In genomic region chr14:104798300-104799238, GRCh38 we compare ENCODE assay signal across 1 cellular context.
TF ChIP-seq lines count a peak whose summit lies in the region.

No MANE protein-coding gene starts in this region.

TF ChIP-seq in SK-N-SH, 30 proteins besides CTCF, POLR2A, EP300 and RAD21 (continued from another document):
- TF ChIP-seq, protein P1, sequence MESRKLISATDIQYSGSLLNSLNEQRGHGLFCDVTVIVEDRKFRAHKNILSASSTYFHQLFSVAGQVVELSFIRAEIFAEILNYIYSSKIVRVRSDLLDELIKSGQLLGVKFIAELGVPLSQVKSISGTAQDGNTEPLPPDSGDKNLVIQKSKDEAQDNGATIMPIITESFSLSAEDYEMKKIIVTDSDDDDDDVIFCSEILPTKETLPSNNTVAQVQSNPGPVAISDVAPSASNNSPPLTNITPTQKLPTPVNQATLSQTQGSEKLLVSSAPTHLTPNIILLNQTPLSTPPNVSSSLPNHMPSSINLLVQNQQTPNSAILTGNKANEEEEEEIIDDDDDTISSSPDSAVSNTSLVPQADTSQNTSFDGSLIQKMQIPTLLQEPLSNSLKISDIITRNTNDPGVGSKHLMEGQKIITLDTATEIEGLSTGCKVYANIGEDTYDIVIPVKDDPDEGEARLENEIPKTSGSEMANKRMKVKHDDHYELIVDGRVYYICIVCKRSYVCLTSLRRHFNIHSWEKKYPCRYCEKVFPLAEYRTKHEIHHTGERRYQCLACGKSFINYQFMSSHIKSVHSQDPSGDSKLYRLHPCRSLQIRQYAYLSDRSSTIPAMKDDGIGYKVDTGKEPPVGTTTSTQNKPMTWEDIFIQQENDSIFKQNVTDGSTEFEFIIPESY (IDR thresholded peaks at IDR 0.05; ENCODE audit: borderline replicate concordance, low read depth), result no peak
- TF ChIP-seq REST (IDR thresholded peaks at IDR 0.05; ENCODE audit: low read depth, low read length), result no peak
- TF ChIP-seq TEAD4 (IDR thresholded peaks at IDR 0.05; ENCODE audit: borderline replicate concordance, insufficient read depth), result no peak
- no peak for TF ChIP-seq USF1 (IDR thresholded peaks at IDR 0.05; ENCODE audit: borderline replicate concordance, low read depth)
- no peak for TF ChIP-seq FOXM1 (IDR thresholded peaks at IDR 0.05; ENCODE audit: low read depth)
- no peak for TF ChIP-seq TAF1 (IDR thresholded peaks at IDR 0.05; ENCODE audit: borderline replicate concordance, low read depth, low read length)
- no peak for TF ChIP-seq POLR2AphosphoS5 (IDR thresholded peaks at IDR 0.05; ENCODE audit: low read depth, low read length)
- TF ChIP-seq PBX3 (IDR thresholded peaks at IDR 0.05), result no peak
- no peak for TF ChIP-seq RCOR1 (IDR thresholded peaks at IDR 0.05; ENCODE audit: low read length)
- TF ChIP-seq, protein P2, sequence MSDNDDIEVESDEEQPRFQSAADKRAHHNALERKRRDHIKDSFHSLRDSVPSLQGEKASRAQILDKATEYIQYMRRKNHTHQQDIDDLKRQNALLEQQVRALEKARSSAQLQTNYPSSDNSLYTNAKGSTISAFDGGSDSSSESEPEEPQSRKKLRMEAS (IDR thresholded peaks at IDR 0.05; ENCODE audit: low read depth), result no peak
